Comparison of ENCODE assay signal across 28 cellular contexts in the genomic region with DNA sequence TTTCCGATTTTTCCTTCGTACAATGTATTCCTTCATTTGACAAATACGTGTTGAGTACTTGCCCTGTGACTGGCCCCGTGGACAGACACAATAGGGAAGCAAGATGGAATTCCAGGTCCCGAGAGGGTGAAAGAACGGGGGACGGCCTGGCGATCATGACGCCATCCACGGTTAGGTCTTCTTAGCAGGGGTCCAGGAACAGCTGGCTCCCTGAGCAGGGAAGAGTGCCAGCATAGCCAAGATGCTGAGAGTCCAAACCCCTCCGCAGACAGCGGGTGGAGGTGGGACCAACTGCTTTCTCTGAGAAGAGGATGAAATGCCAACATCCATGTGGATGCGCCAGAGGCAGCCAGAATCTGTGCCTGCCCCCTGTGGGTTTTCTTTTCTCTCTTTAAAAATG.
"Had no signal": no experiment of that assay in that cellular context is flagged by ENCODE, and none has a peak within 500 bp of the region (broad histone marks: within the 10 kb centered on the region; RNA-seq: fewer than 3 reads in every experiment).

No MANE protein-coding gene starts in this region.

- H2AFZ ChIP-seq: hepatocyte had no signal

- DNase-seq: colonic mucosa; cortex of kidney; effector CD8-positive, alpha-beta T cell; effector memory CD8-positive, alpha-beta T cell; endodermal cell; erythroblast; esophagus squamous epithelium; foreskin fibroblast; foreskin melanocyte; gastrocnemius medialis; glutamatergic neuron; heart left ventricle; hypothalamus; immature natural killer cell; islet precursor cell; left cardiac atrium; left ventricle myocardium superior; lower lobe of right lung; mesenchymal stem cell; mucosa of descending colon; naive B cell had no signal

- H3K79me2 ChIP-seq: hepatocyte had no signal

- H3K9me3 ChIP-seq: colonic mucosa, esophagus squamous epithelium, gastrocnemius medialis, heart left ventricle, left lung, lower lobe of right lung, mucosa of descending colon had no signal

- H3K4me1 Mint-ChIP-seq: endodermal cell, mesothelial cell of epicardium, naive B cell had no signal

- H3K4me3 ChIP-seq: colonic mucosa, esophagus squamous epithelium, gastrocnemius medialis, heart left ventricle, hepatocyte, left lung, lower lobe of right lung, mucosa of descending colon had no signal

- H3K4me1 ChIP-seq: colonic mucosa, gastrocnemius medialis, heart left ventricle, left lung, lower lobe of right lung had no signal

- H3K4me3 Mint-ChIP-seq: dendritic cell treated with granulocyte-macrophage colony-stimulating factor and Interleukin-4, amounts not matched to agents 40 ng/mL and 50 ng/mL, for 4 days; effector memory CD8-positive, alpha-beta T cell; endodermal cell; immature natural killer cell; mesothelial cell of epicardium; naive B cell had no signal

- H3K36me3 ChIP-seq: colonic mucosa, esophagus squamous epithelium, gastrocnemius medialis, heart left ventricle, left lung, lower lobe of right lung had no signal

- FAIRE-seq: endometrium had no signal

- H3K4me2 ChIP-seq: hepatocyte had no signal

- H3K27me3 ChIP-seq: colonic mucosa had no signal

- H3K27ac ChIP-seq: colonic mucosa, epithelial cell of prostate, esophagus squamous epithelium, gastrocnemius medialis, heart left ventricle, hepatocyte, left lung, lower lobe of right lung had no signal

- H3K9me3 Mint-ChIP-seq: dendritic cell treated with granulocyte-macrophage colony-stimulating factor and Interleukin-4, amounts not matched to agents 40 ng/mL and 50 ng/mL, for 4 days; mesothelial cell of epicardium had no signal

- ATAC-seq: effector memory CD8-positive, alpha-beta T cell; esophagus mucosa; gastrocnemius medialis; heart left ventricle; left lung; left ventricle myocardium superior; lower lobe of right lung; mucosa of descending colon had no signal

- H3K36me3 Mint-ChIP-seq: immature natural killer cell, mesothelial cell of epicardium had no signal

- H3K27ac Mint-ChIP-seq: dendritic cell treated with granulocyte-macrophage colony-stimulating factor and Interleukin-4, amounts not matched to agents 40 ng/mL and 50 ng/mL, for 4 days; effector memory CD8-positive, alpha-beta T cell; endodermal cell; immature natural killer cell; mesothelial cell of epicardium; naive B cell had no signal
